In genomic region chr12:66234722-66235625, GRCh38 we compare ENCODE assay signal across 8 cellular contexts. TPM values are rescaled to one million over a fixed set of nuclear protein-coding genes. Genes with fewer than 3 reads are reported as not detected.
DNase-seq lines count a peak whose midpoint lies in the region; ATAC-seq and TF ChIP-seq lines count a peak whose summit lies in the region.
"Not testable (repeated sequence)": the region's sequence is repeated elsewhere in the genome, so short reads cannot be mapped to it uniquely, and the experiment has no call there.

No MANE protein-coding gene starts in this region.

- H3K9ac ChIP-seq in colonic mucosa (ENCODE audit: low read depth in 2 of 2, low read length in 2 of 2) = peak overlapping the region in 1 of 2 donors; percentile 47

- peak; percentile 23 for TF ChIP-seq POLR2A in GM19099 (IDR thresholded peaks at IDR 0.05; ENCODE audit: extremely low read depth, insufficient read length, low read depth)

- H3K36me3 Mint-ChIP-seq in activated CD4-positive, alpha-beta memory T cell treated with anti-CD3 and anti-CD28 coated beads for 36 hours = not testable (repeated sequence)

- peaks cover 31% of the 10 kb centered on the region for H3K27me3 Mint-ChIP-seq in activated CD4-positive, alpha-beta memory T cell treated with anti-CD3 and anti-CD28 coated beads for 36 hours

- not testable (repeated sequence) for H3K27me3 ChIP-seq in colonic mucosa

- H3K4me3 ChIP-seq in colonic mucosa (peak overlapping the region; percentile 40), skeletal muscle cell (ENCODE audit: low read depth, low read length) (peak overlapping the region; percentile 56)

- H3K9me3 ChIP-seq in colonic mucosa = not testable (repeated sequence)

- H3K27ac Mint-ChIP-seq in activated CD4-positive, alpha-beta memory T cell treated with anti-CD3 and anti-CD28 coated beads for 36 hours = not testable (repeated sequence)

- peak; percentile 55 for ATAC-seq in HG03066 (IDR thresholded peaks at IDR 0.05; ENCODE audit: low read depth, unreplicated experiment)

- POLR2A ChIA-PET in activated CD4-positive, alpha-beta memory T cell treated with anti-CD3 and anti-CD28 coated beads for 36 hours (lab: Charles Lee) = interaction anchor here (1.0 to 1.6 kb wide), 3 partner anchors 31 to 66 kb away, joined by 3 to 4 read pairs (median 3); partner anchors contain the start of gene TMBIM4

- H3K4me1 Mint-ChIP-seq in activated CD4-positive, alpha-beta memory T cell treated with anti-CD3 and anti-CD28 coated beads for 36 hours (ENCODE audit: low read depth) = not testable (repeated sequence)

- CTCF ChIA-PET in activated CD4-positive, alpha-beta memory T cell treated with anti-CD3 and anti-CD28 coated beads for 36 hours (lab: Charles Lee) = interaction anchor here (0.6 to 1.5 kb wide), 6 partner anchors 11 to 173 kb away, joined by 3 to 5 read pairs (median 3); partner anchors contain the start of genes IRAK3 and TMBIM4

- H3K27ac ChIP-seq in colonic mucosa = peak overlapping the region; percentile 27

- DNase-seq in AG08395 (ENCODE audit: low spot score) (peak; percentile 58), NCI-H345 (lab: John Stamatoyannopoulos, UW) (peak; percentile 53), colonic mucosa (peak; percentile 41), iris pigment epithelial cell (ENCODE audit: low read depth) (peak; percentile 75)
- DNase-seq in activated CD4-positive, alpha-beta memory T cell treated with anti-CD3 and anti-CD28 coated beads for 36 hours = peak; percentile 46
- DNase-seq in skeletal muscle cell (ENCODE audit: low read depth) = not testable (repeated sequence)

- intact Hi-C loops in activated CD4-positive, alpha-beta memory T cell treated with anti-CD3 and anti-CD28 coated beads for 36 hours (cut with micrococcal nuclease) = loop anchor here (1.0 kb wide), 1 partner anchor 66 kb away; the partner anchor contains the start of gene TMBIM4
- intact Hi-C loops in colonic mucosa (cut with DNase I) = not testable (repeated sequence)

- not testable (repeated sequence) for TF ChIP-seq CTCF in colonic mucosa (IDR thresholded peaks at IDR 0.05)

- not testable (repeated sequence) for H3K36me3 ChIP-seq in colonic mucosa

- peak overlapping the region; percentile 53 for H3K4me3 Mint-ChIP-seq in activated CD4-positive, alpha-beta memory T cell treated with anti-CD3 and anti-CD28 coated beads for 36 hours

- H3K9me3 Mint-ChIP-seq in activated CD4-positive, alpha-beta memory T cell treated with anti-CD3 and anti-CD28 coated beads for 36 hours = not testable (repeated sequence)

- not testable (repeated sequence) for H3K4me1 ChIP-seq in colonic mucosa

RNA-seq across cellular contexts. Expression of gene IRAK3, which starts 46.0 kb away (rescaled TPM):
- under 1 TPM; 0.45 to 0.46 TPM for total RNA-seq in activated CD4-positive, alpha-beta memory T cell treated with anti-CD3 and anti-CD28 coated beads for 36 hours
- total RNA-seq in colonic mucosa = 1 to 10 TPM; 3.3 to 3.6 TPM
